15 cellular contexts compared by ENCODE assay signal in genomic region chr1:94205639-94206038, GRCh38. TPM values are rescaled to one million over a fixed set of nuclear protein-coding genes. Genes with fewer than 3 reads are reported as not detected.
A peak's percentile ranks its signal among the peaks of the same experiment; 100 is the strongest.
DNase-seq lines count a peak whose midpoint lies in the region; ATAC-seq and TF ChIP-seq lines count a peak whose summit lies in the region.
"Had no signal": no experiment of that assay in that cellular context is flagged by ENCODE, and none has a peak within 500 bp of the region (broad histone marks: within the 10 kb centered on the region; RNA-seq: fewer than 3 reads in every experiment).

No MANE protein-coding gene starts in this region.

- POLR2A ChIA-PET in Panc1 (lab: Charles Lee): no interaction called here

- no peak overlapping the region; the same call in 1 of the 2 replicates for H3K9ac ChIP-seq in GM23248
- H3K9ac ChIP-seq: BLaER1 treated with 17β-estradiol and CSF1 and Interleukin-3, amounts not matched to agents 10 nM and 100 nM; KMS-11 had no signal

- in situ Hi-C loops in GM23248 (cut with MboI): no loop called here
- in situ Hi-C loops in Panc1 (cut with HindIII; ENCODE audit: low pct_unique_long_range_greater_than_20kb, low sequenced_read_pairs): no loop called here
- in situ Hi-C loops in G401 (cut with HindIII; ENCODE audit: low sequenced_read_pairs): no loop called here

- H3K27ac ChIP-seq in GM23248 (peak overlapping the region; percentile 12; the same call in 1 of the 2 replicates), Panc1 (ENCODE audit: low read length) (peak overlapping the region; percentile 51; the same call in 1 of the 2 replicates)
- H3K27ac ChIP-seq: 22Rv1; BLaER1 treated with 17β-estradiol and CSF1 and Interleukin-3, amounts not matched to agents 10 nM and 100 nM; KMS-11 had no signal

- no peaks in the 10 kb centered on the region for H3K9me3 ChIP-seq in GM23248 (ENCODE audit: low read depth)
- no peaks in the 10 kb centered on the region for H3K9me3 ChIP-seq in Panc1 (ENCODE audit: control insufficient read depth, insufficient read depth, low read depth, low read length)
- H3K9me3 ChIP-seq: HAP-1 had no signal

- peak; percentile 4 for DNase-seq in AG08395 (ENCODE audit: low spot score)
- no peak for DNase-seq in GM23248
- no peak for DNase-seq in Panc1 (ENCODE audit: low read depth, low spot score)
- no peak for DNase-seq in endothelial cell (ENCODE audit: low spot score)
- no peak for DNase-seq in stimulated activated CD4-positive, alpha-beta T cell treated with anti-CD3 and anti-CD28 coated beads, Interleukin-12 subunit alpha, Interleukin-12 subunit beta, amount 100 ng/mL, for 4 hours
- no peak for DNase-seq in G401 (ENCODE audit: low spot score)
- DNase-seq in DMS114 treated with DMSO at 0.1 percent for 48 hours (lab: John Stamatoyannopoulos, UW; ENCODE audit: unreplicated experiment): no peak
- DNase-seq: CD4-positive, alpha-beta memory T cell; DMS153; DND-41 had no signal

- H3K4me1 Mint-ChIP-seq in endothelial cell (ENCODE audit: unreplicated experiment): peaks cover 30% of the 10 kb centered on the region
- H3K4me1 Mint-ChIP-seq: CD4-positive, alpha-beta memory T cell had no signal

- H3K4me3 Mint-ChIP-seq in endothelial cell (ENCODE audit: unreplicated experiment): peak overlapping the region; percentile 75
- H3K4me3 Mint-ChIP-seq: CD4-positive, alpha-beta memory T cell had no signal

- TF ChIP-seq CTCF in Panc1 (IDR thresholded peaks at IDR 0.05): no peak
- no peak for TF ChIP-seq CTCF in endothelial cell (IDR thresholded peaks at IDR 0.05; ENCODE audit: unreplicated experiment)

- peak overlapping the region; percentile 33 for H3K4me2 ChIP-seq in GM23248 (ENCODE audit: unreplicated experiment)
- H3K4me2 ChIP-seq: BLaER1 treated with 17β-estradiol and CSF1 and Interleukin-3, amounts not matched to agents 10 nM and 100 nM; KMS-11 had no signal

- H3F3A ChIP-seq in GM23248 (ENCODE audit: insufficient read depth): peaks cover 82% of the 10 kb centered on the region

- intact Hi-C loops in Panc1 (cut with micrococcal nuclease; ENCODE audit: unreplicated experiment): no loop called here

- no peaks in the 10 kb centered on the region for H3K9me3 Mint-ChIP-seq in endothelial cell (ENCODE audit: unreplicated experiment)

- H3K4me1 ChIP-seq in GM23248 (ENCODE audit: insufficient read depth): peaks cover 50% of the 10 kb centered on the region
- peaks cover 45% of the 10 kb centered on the region for H3K4me1 ChIP-seq in Panc1 (ENCODE audit: control insufficient read depth, insufficient read depth, low read length)
- H3K4me1 ChIP-seq: BLaER1 treated with 17β-estradiol and CSF1 and Interleukin-3, amounts not matched to agents 10 nM and 100 nM; HAP-1 had no signal

- H4K20me1 ChIP-seq in GM23248 (ENCODE audit: insufficient read depth): 0 out of 2 replicates have a peak, but pooled peaks cover 3% of the 10 kb centered on the region
- H4K20me1 ChIP-seq: BLaER1 treated with 17β-estradiol and CSF1 and Interleukin-3, amounts not matched to agents 10 nM and 100 nM had no signal

- H3K27ac Mint-ChIP-seq in endothelial cell (ENCODE audit: unreplicated experiment): no peak overlapping the region
- H3K27ac Mint-ChIP-seq: CD4-positive, alpha-beta memory T cell had no signal

- H3K4me3 ChIP-seq in GM23248 (no peak overlapping the region), Panc1 (ENCODE audit: low read depth in 2 of 2, low read length in 2 of 2) (no peak overlapping the region)
- H3K4me3 ChIP-seq: BLaER1 treated with 17β-estradiol and CSF1 and Interleukin-3, amounts not matched to agents 10 nM and 100 nM; HAP-1 had no signal

- CTCF ChIA-PET in Panc1 (lab: Charles Lee): no interaction called here

- no TSS peak for BruUV-seq in Panc1 (replicated peaks; lab: Mats Ljungman, UMichigan)

- peaks cover 39% of the 10 kb centered on the region for H3K36me3 Mint-ChIP-seq in endothelial cell (ENCODE audit: low read depth, unreplicated experiment)
- H3K36me3 Mint-ChIP-seq: CD4-positive, alpha-beta memory T cell had no signal

- H3K27me3 ChIP-seq in GM23248 (replicated peaks; ENCODE audit: insufficient read depth): no peaks in the 10 kb centered on the region
- no peaks in the 10 kb centered on the region for H3K27me3 ChIP-seq in Panc1 (ENCODE audit: control insufficient read depth, insufficient read depth, low read length)
- H3K27me3 ChIP-seq: BLaER1 treated with 17β-estradiol and CSF1 and Interleukin-3, amounts not matched to agents 10 nM and 100 nM had no signal

- H3K27me3 Mint-ChIP-seq in endothelial cell (ENCODE audit: unreplicated experiment): peaks cover 2% of the 10 kb centered on the region

- no peak overlapping the region for H2AFZ ChIP-seq in GM23248

- no peak for ATAC-seq in Panc1
- no peak for ATAC-seq in HG02588 (IDR thresholded peaks at IDR 0.05; ENCODE audit: unreplicated experiment)

- H3K36me3 ChIP-seq in GM23248 (ENCODE audit: low read depth) (peaks cover 87% of the 10 kb centered on the region), Panc1 (ENCODE audit: control insufficient read depth, insufficient read depth, low read length) (peaks cover 68% of the 10 kb centered on the region)
- H3K36me3 ChIP-seq: HAP-1 had no signal

- peaks cover 92% of the 10 kb centered on the region for H3K79me2 ChIP-seq in GM23248 (ENCODE audit: insufficient read depth)

- H3K9me2 ChIP-seq in GM23248 (ENCODE audit: insufficient read depth): no peaks in the 10 kb centered on the region

- 84 to 91% methylated on average over 1 of the region's 1 CpG for WGBS in GM23248 (ENCODE audit: low coverage in 1 of 2, low lambda C conversion rate in 2 of 2, missing lambda C conversion rate in 2 of 2), 2 experiments

RNA-seq across cellular contexts. Expression of gene ARHGAP29, which starts 31.7 kb away (rescaled TPM):
- 114 and 120 TPM in 2 replicates for total RNA-seq in GM23248 (2014; rRNA removed; shearing (Covaris generic))
- 145 and 152 TPM in 2 replicates for polyA plus RNA-seq in GM23248 (2016; fragmentation: Nextera tagmentation; extraction: Ambion mirVana)
- total RNA-seq in Panc1 (2021; ENCODE audit: unreplicated experiment) (197 TPM), endothelial cell (ENCODE audit: unreplicated experiment) (276 TPM)
- 64.8 TPM for polyA plus RNA-seq in Panc1 (2012; ENCODE audit: insufficient read length)
- 1.2 TPM in 2 replicates for total RNA-seq in G401 (2014; rRNA removed; shearing (Covaris generic))
- total RNA-seq: CD4-positive, alpha-beta memory T cell had no signal
- polyA plus RNA-seq: CD4-positive, alpha-beta memory T cell had no signal

Comparison
In these comparisons a context has a peak if more than half of its experiments do, and no peak if none do; other contexts are left out.
1. RNA of gene ARHGAP29, which starts 31.7 kb away (total RNA-seq): 276 TPM in endothelial cell (single experiment), 197 TPM in Panc1 (single experiment) and 114 to 120 TPM in GM23248; 1.2 TPM in G401; every median in the first group is over 10 times any median in the second.